In the genomic region with DNA sequence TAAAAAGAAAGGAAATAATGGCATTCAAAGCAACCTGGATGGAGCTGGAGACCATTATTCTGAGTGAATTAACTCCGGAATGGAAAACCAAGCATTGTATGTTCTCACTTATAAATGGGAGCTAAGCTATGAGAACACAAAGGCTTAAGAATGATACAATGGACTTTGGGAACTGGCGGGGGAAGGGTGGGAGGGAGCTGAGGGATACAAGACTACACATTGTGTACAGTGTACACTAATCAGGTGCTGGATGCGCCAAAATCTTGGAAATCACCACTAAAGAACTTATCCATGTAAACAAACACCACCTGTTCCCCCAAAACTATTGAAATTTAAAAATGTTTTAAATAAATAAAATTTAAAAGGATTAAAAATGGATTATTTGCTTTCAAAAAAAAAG, we compare ENCODE assay signal across 6 cellular contexts.
"Had no signal": no experiment of that assay in that cellular context is flagged by ENCODE, and none has a peak within 500 bp of the region (broad histone marks: within the 10 kb centered on the region; RNA-seq: fewer than 3 reads in every experiment).

No MANE protein-coding gene starts in this region.

- H2AFZ ChIP-seq: GM23338 had no signal

- DNase-seq: H9, IMR-90, KBM-7 had no signal

- H3K4me2 ChIP-seq: GM23338, KMS-11 had no signal

- H3K4me3 ChIP-seq: GM23338 had no signal

- H3K27ac ChIP-seq: HL-60, KMS-11 had no signal

- H3K27ac Mint-ChIP-seq: GM23338, H9 had no signal

- H3K9me3 Mint-ChIP-seq: GM23338, H9 had no signal

- H3K9ac ChIP-seq: KMS-11 had no signal

- H3K4me3 Mint-ChIP-seq: GM23338, H9 had no signal
